Comparison of ENCODE assay signal across 8 cellular contexts in the genomic region with DNA sequence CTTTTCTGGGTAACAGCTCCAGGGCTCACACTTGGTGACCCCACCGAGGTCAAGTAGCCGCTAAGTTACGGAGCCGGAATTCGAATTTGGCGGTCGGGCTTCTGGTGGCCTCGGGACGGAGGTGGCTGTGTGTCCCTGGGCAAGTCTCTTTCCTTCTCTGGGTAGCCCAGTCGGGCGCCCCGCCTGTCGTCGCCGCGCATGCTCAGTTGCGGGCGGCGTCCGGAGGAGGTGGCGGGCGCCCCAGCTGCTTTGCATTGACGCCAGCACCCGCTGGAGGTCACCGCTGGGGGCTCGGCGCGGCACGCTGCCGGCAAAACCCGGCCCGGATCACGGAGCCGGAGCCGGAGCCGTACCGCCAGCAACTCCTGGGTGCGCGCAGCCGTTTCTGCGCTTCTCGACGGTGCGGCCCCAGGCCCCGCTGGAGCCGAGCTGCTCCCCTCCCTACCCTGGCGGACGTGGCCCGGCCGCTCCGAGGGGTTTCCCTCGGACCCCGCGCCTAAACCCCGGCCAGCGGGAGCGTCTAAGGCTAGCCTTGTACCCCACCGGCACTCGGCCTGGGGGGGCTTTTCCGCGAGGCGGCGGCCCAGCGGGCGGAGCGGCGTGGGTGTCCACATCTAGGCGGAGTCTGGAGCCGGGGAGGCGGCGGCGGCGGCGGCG. TPM values are rescaled to one million over a fixed set of nuclear protein-coding genes. Genes with fewer than 3 reads are reported as not detected.
DNase-seq lines count a peak whose midpoint lies in the region; ATAC-seq and TF ChIP-seq lines count a peak whose summit lies in the region.

No MANE protein-coding gene starts in this region.

- no peaks in the 10 kb centered on the region for H3K79me1 ChIP-seq in neuronal stem cell (ENCODE audit: low read depth, low read length)

- H3K36me3 ChIP-seq in RWPE2 (ENCODE audit: low read depth) (no peaks in the 10 kb centered on the region), neuronal stem cell (replicated peaks in 1 of 2; ENCODE audit: control insufficient read depth in 2 of 2, insufficient read depth in 2 of 2, low read length in 2 of 2) (no peaks in the 10 kb centered on the region), subcutaneous abdominal adipose tissue (ENCODE audit: control insufficient read depth in 5 of 5, insufficient read depth in 5 of 5, low read length in 5 of 5) (no peaks in the 10 kb centered on the region)

- peak overlapping the region; percentile 100 for H2AFZ ChIP-seq in neuronal stem cell (ENCODE audit: low read length)

- H3K18ac ChIP-seq in neuronal stem cell (ENCODE audit: low read length) = peak overlapping the region; percentile 86

- peak overlapping the region; percentile 71 for H3K23ac ChIP-seq in neuronal stem cell (ENCODE audit: low read depth, low read length, poor library complexity)

- WGBS in neuronal stem cell (ENCODE audit: extremely low coverage in 2 of 2, insufficient read length in 2 of 2, insufficient replicate concordance in 1 of 2), 2 donors = no CpG with 5 or more reads among the region's 75 CpGs

- H3K4ac ChIP-seq in neuronal stem cell (ENCODE audit: low read length) = no peak overlapping the region

- H2BK5ac ChIP-seq in neuronal stem cell (ENCODE audit: low read length) = no peak overlapping the region

- no peaks in the 10 kb centered on the region for H3K27me3 ChIP-seq in RWPE2 (ENCODE audit: insufficient read depth, poor library complexity, severe bottlenecking)
- H3K27me3 ChIP-seq in neuronal stem cell (ENCODE audit: control insufficient read depth in 3 of 3, insufficient read depth in 3 of 3, low read depth in 1 of 3, low read length in 3 of 3) = peaks cover 14 to 45% (median 30%) of the 10 kb centered on the region in 3 experiments
- H3K27me3 ChIP-seq in subcutaneous abdominal adipose tissue (ENCODE audit: control insufficient read depth in 5 of 5, insufficient read depth in 4 of 5, low read length in 5 of 5) = no peaks in the 10 kb centered on the region

- no peak overlapping the region for H4K91ac ChIP-seq in neuronal stem cell (ENCODE audit: low read depth, low read length, poor library complexity)

- no peak overlapping the region for H4K8ac ChIP-seq in neuronal stem cell (ENCODE audit: low read depth, low read length)

- peak overlapping the region; percentile 84 for H3K4me3 ChIP-seq in LNCaP clone FGC (ENCODE audit: low read depth, low read length)
- peak overlapping the region; percentile 90 for H3K4me3 ChIP-seq in RWPE2 (ENCODE audit: severe bottlenecking)
- H3K4me3 ChIP-seq in neuronal stem cell (ENCODE audit: low read length in 2 of 2) = peak overlapping the region; percentile 84 to 90
- H3K4me3 ChIP-seq in subcutaneous abdominal adipose tissue (ENCODE audit: low read depth in 1 of 5, low read length in 5 of 5) = peak overlapping the region; percentile 71 to 95 (median 90)

- peak overlapping the region; percentile 99 for H3K4me2 ChIP-seq in neuronal stem cell (ENCODE audit: insufficient read depth, low read length, poor library complexity, severe bottlenecking)

- H2BK120ac ChIP-seq in neuronal stem cell (ENCODE audit: low read depth, low read length) = peak overlapping the region; percentile 62

- no peaks in the 10 kb centered on the region for H3K9me3 ChIP-seq in RWPE2 (ENCODE audit: severe bottlenecking)
- no peaks in the 10 kb centered on the region for H3K9me3 ChIP-seq in neuronal stem cell (replicated peaks in 1 of 2; ENCODE audit: control insufficient read depth in 2 of 2, insufficient read depth in 1 of 2, low read depth in 1 of 2, low read length in 2 of 2)
- H3K9me3 ChIP-seq in subcutaneous abdominal adipose tissue (ENCODE audit: control insufficient read depth in 5 of 5, low read length in 5 of 5) = no peaks in the 10 kb centered on the region

- no peak overlapping the region for H3K14ac ChIP-seq in neuronal stem cell (ENCODE audit: low read length)

- H3K27ac ChIP-seq in RWPE2 (ENCODE audit: poor library complexity, severe bottlenecking) = peak overlapping the region; percentile 60
- no peak overlapping the region for H3K27ac ChIP-seq in neuronal stem cell (replicated peaks; ENCODE audit: low read length)
- peak overlapping the region; percentile 80 for H3K27ac ChIP-seq in subcutaneous abdominal adipose tissue (ENCODE audit: low read depth, low read length)

- TF ChIP-seq CTCF in LNCaP clone FGC (IDR thresholded peaks at IDR 0.05; ENCODE audit: control insufficient read depth, extremely low read depth, insufficient read depth) (peak; percentile 18; the same call in 1 of the 2 replicates), RWPE2 (IDR thresholded peaks at IDR 0.05; ENCODE audit: poor library complexity, severe bottlenecking) (peak; percentile 30)

- DNase-seq in ELR (ENCODE audit: low read depth) (peak; percentile 92), H4 (ENCODE audit: low spot score) (peak; percentile 93), LNCaP clone FGC (ENCODE audit: low read depth) (peak; percentile 85), RWPE2 (ENCODE audit: low spot score) (peak; percentile 97), activated gamma-delta T cell treated with Interleukin-2 at 50 U/mL for 16 hours (peak; percentile 94), foreskin melanocyte (peak; percentile 97), neuronal stem cell (ENCODE audit: low spot score) (peak; percentile 93)

- H3K4me1 ChIP-seq in RWPE2 (ENCODE audit: insufficient read depth, poor library complexity, severe bottlenecking) = peaks cover 15% of the 10 kb centered on the region
- H3K4me1 ChIP-seq in neuronal stem cell (ENCODE audit: control insufficient read depth in 2 of 2, insufficient read depth in 1 of 2, low read depth in 1 of 2, low read length in 2 of 2) = peaks cover 2 to 5% of the 10 kb centered on the region in 2 donors
- peaks cover 3 to 47% (median 42%) of the 10 kb centered on the region in 5 donors for H3K4me1 ChIP-seq in subcutaneous abdominal adipose tissue (ENCODE audit: control insufficient read depth in 5 of 5, insufficient read depth in 5 of 5, low read length in 5 of 5)

- peak overlapping the region; percentile 47 for H2AK5ac ChIP-seq in neuronal stem cell (ENCODE audit: low read depth, low read length)

- H3K9ac ChIP-seq in neuronal stem cell (ENCODE audit: low read depth, low read length, poor library complexity) = peak overlapping the region; percentile 33
- H3K9ac ChIP-seq in subcutaneous abdominal adipose tissue (ENCODE audit: low read length in 5 of 5) = peak overlapping the region in 4 of 5 donors; percentile 75 to 92 (median 84)

- peak; percentile 72 for ATAC-seq in RWPE2 (ENCODE audit: low read depth)

- H2BK12ac ChIP-seq in neuronal stem cell (ENCODE audit: low read length) = no peak overlapping the region

- H2BK15ac ChIP-seq in neuronal stem cell (ENCODE audit: low read length) = peak overlapping the region; percentile 62

RNA-seq across cellular contexts. Expression of gene PDE8A, which starts 0.5 kb away (rescaled TPM):
- 16.4 and 21.5 TPM in 2 replicates for total RNA-seq in H4 (2014; rRNA removed; shearing (Covaris generic))
- 2.8 TPM for polyA plus RNA-seq in neuronal stem cell (2013, experiment 1 of 2)
- polyA plus RNA-seq in neuronal stem cell (2013, experiment 2 of 2) = 3.8 TPM
